ENCODE assay signal across 23 cellular contexts in genomic region chr12:131835616-131836171, GRCh38. TPM values are rescaled to one million over a fixed set of nuclear protein-coding genes. Genes with fewer than 3 reads are reported as not detected.
DNase-seq lines count a peak whose midpoint lies in the region; ATAC-seq, FAIRE-seq and TF ChIP-seq lines count a peak whose summit lies in the region.
"Had no signal": no experiment of that assay in that cellular context is flagged by ENCODE, and none has a peak within 500 bp of the region (broad histone marks: within the 10 kb centered on the region; RNA-seq: fewer than 3 reads in every experiment).

No MANE protein-coding gene starts in this region.

- H3K36me3 Mint-ChIP-seq in neural progenitor cell = no peaks in the 10 kb centered on the region

- H3K79me2 ChIP-seq in PC-9 (ENCODE audit: low read depth) (no peaks in the 10 kb centered on the region), neural progenitor cell (ENCODE audit: low read depth) (no peaks in the 10 kb centered on the region)

- H3K9ac ChIP-seq in kidney (ENCODE audit: low read length in 2 of 2) (no peak overlapping the region), neural progenitor cell (no peak overlapping the region)
- H3K9ac ChIP-seq: GM23248, KMS-11 had no signal

- no peaks in the 10 kb centered on the region for H3K9me2 ChIP-seq in PC-9 (ENCODE audit: insufficient read depth)

- peaks cover 17% of the 10 kb centered on the region; the same call in 1 of the 2 replicates for H3K4me1 ChIP-seq in PC-9 (replicated peaks; ENCODE audit: insufficient read depth)
- H3K4me1 ChIP-seq in kidney (ENCODE audit: control insufficient read depth in 1 of 2, insufficient read depth in 1 of 2, low read depth in 1 of 2, low read length in 2 of 2) = no peaks in the 10 kb centered on the region
- H3K4me1 ChIP-seq in neural progenitor cell = peaks cover 4% of the 10 kb centered on the region

- H3F3A ChIP-seq in PC-9 (ENCODE audit: insufficient read depth, low read depth) = peaks cover 18% of the 10 kb centered on the region
- peaks cover 8% of the 10 kb centered on the region for H3F3A ChIP-seq in neural progenitor cell (ENCODE audit: low read depth)

- TF ChIP-seq CTCF in GM06990 (IDR thresholded peaks at IDR 0.05; ENCODE audit: insufficient read depth, low read length, poor library complexity, severe bottlenecking) (no peak), PC-9 (conservative IDR thresholded peaks at IDR 0.05) (no peak), kidney (IDR thresholded peaks at IDR 0.05; ENCODE audit: borderline replicate concordance, extremely low read depth, insufficient read depth) (no peak), neural progenitor cell (IDR thresholded peaks at IDR 0.05) (no peak)

- H3K27me3 ChIP-seq in GM06990 (replicated peaks; ENCODE audit: control insufficient read depth, insufficient read depth, low read length) (no peaks in the 10 kb centered on the region; the same call in 1 of the 2 replicates), PC-9 (ENCODE audit: insufficient read depth, low read depth) (no peaks in the 10 kb centered on the region), neural progenitor cell (peaks cover 17% of the 10 kb centered on the region)

- H4K20me1 ChIP-seq in PC-9 (ENCODE audit: insufficient read depth) = no peaks in the 10 kb centered on the region
- no peaks in the 10 kb centered on the region for H4K20me1 ChIP-seq in neural progenitor cell (ENCODE audit: low read depth)

- no peak overlapping the region for H2AFZ ChIP-seq in PC-9
- H2AFZ ChIP-seq in neural progenitor cell (replicated peaks) = no peak overlapping the region
- H2AFZ ChIP-seq: GM23248 had no signal

- H3K27me3 Mint-ChIP-seq in neural progenitor cell (ENCODE audit: insufficient read depth, low read depth) = peaks cover 11% of the 10 kb centered on the region

- CTCF ChIA-PET in PC-9 (lab: Charles Lee) = interaction anchor here (0.5 to 0.7 kb wide), 4 partner anchors 35 to 725 kb away, joined by 3 to 7 read pairs (median 4); no protein-coding TSS in a partner anchor

- no peaks in the 10 kb centered on the region for H3K9me3 Mint-ChIP-seq in neural progenitor cell
- H3K9me3 Mint-ChIP-seq: H9, HFFc6 had no signal

- H3K27ac ChIP-seq in PC-9 (no peak overlapping the region), kidney (ENCODE audit: low read depth in 2 of 2, low read length in 2 of 2) (no peak overlapping the region), neural progenitor cell (no peak overlapping the region)
- H3K27ac ChIP-seq: GM23248, KMS-11, SK-N-MC had no signal

- H3K4me3 Mint-ChIP-seq in neural progenitor cell = no peak overlapping the region
- H3K4me3 Mint-ChIP-seq: B cell, H9, HFFc6 had no signal

- H3K36me3 ChIP-seq in GM06990 (ENCODE audit: control insufficient read depth, insufficient read depth, low read length) = no peaks in the 10 kb centered on the region
- H3K36me3 ChIP-seq in PC-9 (ENCODE audit: low read depth) = no peaks in the 10 kb centered on the region
- H3K36me3 ChIP-seq in kidney (ENCODE audit: control insufficient read depth in 1 of 2, insufficient read depth in 2 of 2, low read length in 2 of 2) = no peaks in the 10 kb centered on the region
- no peaks in the 10 kb centered on the region for H3K36me3 ChIP-seq in neural progenitor cell

- no peak for ATAC-seq in GM19328 (IDR thresholded peaks at IDR 0.05; ENCODE audit: unreplicated experiment)
- ATAC-seq in HG02973 (IDR thresholded peaks at IDR 0.05; ENCODE audit: unreplicated experiment) = no peak
- ATAC-seq: Panc1 had no signal

- DNase-seq in GM06990 (ENCODE audit: extremely low read depth, insufficient read length) = peak; percentile 3
- DNase-seq in PC-9 = no peak
- DNase-seq in kidney = peak; percentile 53
- DNase-seq in neural progenitor cell (ENCODE audit: low spot score) = no peak
- DNase-seq in NCI-H82 treated with DMSO at 0.1 percent for 48 hours (lab: John Stamatoyannopoulos, UW; ENCODE audit: unreplicated experiment) = no peak
- DNase-seq: Calu3, DMS79 treated with DMSO at 0.1 percent for 48 hours, GF-D8, H9, HFFc6, NCI-H1048, NCI-H1417, NCI-H1694, NCI-H2029 treated with DMSO at 0.1 percent for 48 hours, NCI-H446 treated with DMSO at 0.1 percent for 48 hours, SIG-M5 had no signal

- H3K4me1 Mint-ChIP-seq in neural progenitor cell = peaks cover 9% of the 10 kb centered on the region

- FAIRE-seq in kidney (lab: Jason Lieb, UNC) = no peak

- no TSS peak for BruUV-seq in PC-9 (replicated peaks; lab: Mats Ljungman, UMichigan)

- POLR2A ChIA-PET in PC-9 (lab: Charles Lee; ENCODE audit: unreplicated experiment) = interaction anchor here (0.6 kb wide), 1 partner anchor 51 kb away, joined by 6 read pairs; no protein-coding TSS in a partner anchor

- H3K9me3 ChIP-seq in PC-9 (ENCODE audit: insufficient read depth, low read depth) = no peaks in the 10 kb centered on the region
- H3K9me3 ChIP-seq in kidney (ENCODE audit: control insufficient read depth in 1 of 2, low read length in 2 of 2) = no peaks in the 10 kb centered on the region
- no peaks in the 10 kb centered on the region for H3K9me3 ChIP-seq in neural progenitor cell (ENCODE audit: low read depth)

- no peak overlapping the region for H3K27ac Mint-ChIP-seq in neural progenitor cell
- H3K27ac Mint-ChIP-seq: B cell, HFFc6 had no signal

- 0 out of 2 replicates have a peak overlapping the region, but pooled peaks have one; percentile 14 for H3K4me2 ChIP-seq in PC-9
- H3K4me2 ChIP-seq in neural progenitor cell = no peak overlapping the region
- H3K4me2 ChIP-seq: KMS-11 had no signal

- H3K4me3 ChIP-seq in GM06990 (replicated peaks; ENCODE audit: low read depth, low read length) (no peak overlapping the region), PC-9 (no peak overlapping the region), kidney (ENCODE audit: low read length in 2 of 2) (no peak overlapping the region), neural progenitor cell (no peak overlapping the region)
- H3K4me3 ChIP-seq: GM23248, SK-N-MC had no signal

- intact Hi-C loops in PC-9 (cut with micrococcal nuclease; ENCODE audit: unreplicated experiment) (loop anchor here (5.0 kb wide), 1 partner anchor 167 kb away; no protein-coding TSS in a partner anchor), kidney (cut with DNase I) (no loop called here)

RNA-seq across cellular contexts. Expression of gene MMP17, which starts 7.5 kb away (rescaled TPM):
- 3.3 and 5.4 TPM in 2 replicates for total RNA-seq in PC-9 (2021)
- total RNA-seq in kidney = 3.2 TPM
- 0.82 TPM for polyA plus RNA-seq in kidney (ENCODE audit: insufficient read depth, low read depth, low replicate concordance)
- 2.1 and 7.1 TPM in 2 replicates for total RNA-seq in neural progenitor cell (ENCODE audit: low replicate concordance)

RNA-seq across cellular contexts. Expression of gene ULK1, which starts 58.7 kb away (rescaled TPM):
- total RNA-seq in PC-9 (2021) (50.8 and 70.5 TPM in 2 replicates), kidney (33.4 TPM), neural progenitor cell (ENCODE audit: low replicate concordance) (4.9 and 16.0 TPM in 2 replicates)
- 11.4 TPM for polyA plus RNA-seq in kidney (ENCODE audit: insufficient read depth, low read depth, low replicate concordance)

Comparison
In these comparisons a context has a peak if more than half of its experiments do, and no peak if none do; other contexts are left out.
1. DNase-seq: peak in GM06990 (single experiment) and kidney (single experiment); none in PC-9 (0 of 2), neural progenitor cell (single experiment) and NCI-H82 treated with DMSO at 0.1 percent for 48 hours (single experiment).